In genomic region chr5:842402-843221, GRCh38 we compare ENCODE assay signal across 2 cellular contexts. TPM values are rescaled to one million over a fixed set of nuclear protein-coding genes. Genes with fewer than 3 reads are reported as not detected.
"Had no signal": no experiment of that assay in that cellular context is flagged by ENCODE, and none has a peak within 500 bp of the region (broad histone marks: within the 10 kb centered on the region; RNA-seq: fewer than 3 reads in every experiment).

No MANE protein-coding gene starts in this region.

RNA-seq across cellular contexts. Expression of gene ZDHHC11B, which starts 58.1 kb away (rescaled TPM):
- total RNA-seq: endothelial cell of umbilical vein, RPMI7951 had no signal
- polyA plus RNA-seq: endothelial cell of umbilical vein had no signal
